Comparison of ENCODE assay signal across 1 cellular context in the genomic region with DNA sequence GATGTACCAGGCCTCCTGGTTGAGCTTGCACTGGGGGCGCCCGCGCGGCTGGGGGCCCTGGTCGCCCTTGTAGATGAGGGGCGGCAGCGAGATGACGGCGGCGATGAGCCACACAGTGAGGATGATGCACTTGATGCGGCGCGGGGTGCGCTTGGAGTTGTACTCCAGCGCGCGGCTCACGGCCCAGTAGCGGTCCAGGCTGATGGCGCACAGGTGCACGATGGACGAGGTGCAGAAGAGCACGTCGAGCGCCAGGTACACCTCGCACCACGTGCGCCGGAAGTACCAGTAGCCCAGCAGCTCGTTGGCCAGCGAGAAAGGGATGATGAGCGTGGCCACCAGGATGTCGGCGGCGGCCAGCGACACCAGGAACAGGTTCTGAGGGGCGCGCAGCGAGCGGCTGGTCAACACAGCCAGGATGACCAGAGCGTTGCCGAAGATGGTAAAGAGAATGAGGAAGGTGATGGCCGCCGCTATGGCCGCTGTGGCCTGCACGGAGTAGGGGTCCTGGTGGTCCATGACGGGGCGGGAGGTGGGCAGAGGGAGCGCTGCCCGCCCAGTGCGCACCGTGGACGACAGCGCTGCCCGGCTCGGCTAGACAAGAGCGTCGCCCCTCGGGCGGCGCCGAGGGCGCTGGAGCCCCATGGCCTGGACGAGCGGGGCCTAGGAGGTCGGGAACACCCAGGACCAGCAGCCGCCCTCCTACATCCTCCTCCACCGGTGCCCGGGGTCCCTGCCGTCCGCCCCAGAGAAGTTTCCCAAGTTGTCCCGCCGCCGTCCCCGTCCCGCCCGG.
TF ChIP-seq lines count a peak whose summit lies in the region.

No MANE protein-coding gene starts in this region.

TF ChIP-seq in HCT116, 20 proteins besides CTCF, POLR2A, EP300 and RAD21 (continued from another document):
- TF ChIP-seq ZBTB33 (IDR thresholded peaks at IDR 0.05; ENCODE audit: extremely low read depth, insufficient replicate concordance, low read length) (no peak), ZFX (IDR thresholded peaks at IDR 0.05) (no peak), EZH2phosphoT487 (IDR thresholded peaks at IDR 0.05; ENCODE audit: borderline replicate concordance) (no peak), EZH2 (IDR thresholded peaks at IDR 0.05) (no peak), MAX (IDR thresholded peaks at IDR 0.05) (no peak), TCF7L2 (IDR thresholded peaks at IDR 0.05; ENCODE audit: borderline replicate concordance, extremely low read depth, insufficient read depth, insufficient read length) (no peak), CBX3 (IDR thresholded peaks at IDR 0.05; ENCODE audit: low read depth) (no peak), JUND (IDR thresholded peaks at IDR 0.05) (no peak), EGR1 (IDR thresholded peaks at IDR 0.05; ENCODE audit: low read depth) (no peak), SRF (IDR thresholded peaks at IDR 0.05; ENCODE audit: low read depth) (no peak), SIN3A (IDR thresholded peaks at IDR 0.05; ENCODE audit: low read depth) (no peak), POLR2AphosphoS5 (IDR thresholded peaks at IDR 0.05; ENCODE audit: low read depth, low read length) (no peak), ELF1 (IDR thresholded peaks at IDR 0.05; ENCODE audit: borderline replicate concordance, low read depth) (no peak)
- TF ChIP-seq, protein P1, sequence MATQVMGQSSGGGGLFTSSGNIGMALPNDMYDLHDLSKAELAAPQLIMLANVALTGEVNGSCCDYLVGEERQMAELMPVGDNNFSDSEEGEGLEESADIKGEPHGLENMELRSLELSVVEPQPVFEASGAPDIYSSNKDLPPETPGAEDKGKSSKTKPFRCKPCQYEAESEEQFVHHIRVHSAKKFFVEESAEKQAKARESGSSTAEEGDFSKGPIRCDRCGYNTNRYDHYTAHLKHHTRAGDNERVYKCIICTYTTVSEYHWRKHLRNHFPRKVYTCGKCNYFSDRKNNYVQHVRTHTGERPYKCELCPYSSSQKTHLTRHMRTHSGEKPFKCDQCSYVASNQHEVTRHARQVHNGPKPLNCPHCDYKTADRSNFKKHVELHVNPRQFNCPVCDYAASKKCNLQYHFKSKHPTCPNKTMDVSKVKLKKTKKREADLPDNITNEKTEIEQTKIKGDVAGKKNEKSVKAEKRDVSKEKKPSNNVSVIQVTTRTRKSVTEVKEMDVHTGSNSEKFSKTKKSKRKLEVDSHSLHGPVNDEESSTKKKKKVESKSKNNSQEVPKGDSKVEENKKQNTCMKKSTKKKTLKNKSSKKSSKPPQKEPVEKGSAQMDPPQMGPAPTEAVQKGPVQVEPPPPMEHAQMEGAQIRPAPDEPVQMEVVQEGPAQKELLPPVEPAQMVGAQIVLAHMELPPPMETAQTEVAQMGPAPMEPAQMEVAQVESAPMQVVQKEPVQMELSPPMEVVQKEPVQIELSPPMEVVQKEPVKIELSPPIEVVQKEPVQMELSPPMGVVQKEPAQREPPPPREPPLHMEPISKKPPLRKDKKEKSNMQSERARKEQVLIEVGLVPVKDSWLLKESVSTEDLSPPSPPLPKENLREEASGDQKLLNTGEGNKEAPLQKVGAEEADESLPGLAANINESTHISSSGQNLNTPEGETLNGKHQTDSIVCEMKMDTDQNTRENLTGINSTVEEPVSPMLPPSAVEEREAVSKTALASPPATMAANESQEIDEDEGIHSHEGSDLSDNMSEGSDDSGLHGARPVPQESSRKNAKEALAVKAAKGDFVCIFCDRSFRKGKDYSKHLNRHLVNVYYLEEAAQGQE (IDR thresholded peaks at IDR 0.05; ENCODE audit: low read depth), result no peak
